ENCODE assay signal across 22 cellular contexts in the genomic region with DNA sequence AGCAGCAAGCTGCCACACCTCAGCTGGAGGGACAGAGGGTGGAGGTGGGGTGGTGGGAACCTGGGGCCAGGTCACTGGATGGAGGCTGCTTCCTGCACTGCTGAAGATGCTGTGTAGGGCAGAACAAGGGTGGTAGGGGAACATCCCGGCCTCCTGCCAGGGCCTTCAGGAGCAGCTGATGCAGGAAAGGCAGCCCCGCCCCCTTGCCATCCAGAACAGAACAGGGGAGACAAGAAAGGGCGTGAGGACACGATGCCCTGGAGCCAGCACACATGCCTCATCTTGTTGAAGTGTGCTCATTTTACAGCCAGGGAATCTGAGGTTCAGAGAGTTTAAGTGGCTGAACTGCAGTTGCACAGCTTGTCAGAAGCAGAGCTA. TPM values are rescaled to one million over a fixed set of nuclear protein-coding genes. Genes with fewer than 3 reads are reported as not detected.
DNase-seq lines count a peak whose midpoint lies in the region; ATAC-seq and TF ChIP-seq lines count a peak whose summit lies in the region.
"Had no signal": no experiment of that assay in that cellular context is flagged by ENCODE, and none has a peak within 500 bp of the region (broad histone marks: within the 10 kb centered on the region; RNA-seq: fewer than 3 reads in every experiment).

No MANE protein-coding gene starts in this region.

- no peaks in the 10 kb centered on the region for H3K4me1 Mint-ChIP-seq in activated naive CD8-positive, alpha-beta T cell treated with anti-CD3 and anti-CD28 coated beads for 36 hours
- H3K4me1 Mint-ChIP-seq: IgD-negative memory B cell had no signal

- peak; percentile 10 for DNase-seq in DMS79 (lab: John Stamatoyannopoulos, UW)
- DNase-seq in NCI-H1105 (lab: John Stamatoyannopoulos, UW), result peak; percentile 33
- DNase-seq in epithelial cell of esophagus (ENCODE audit: low read depth), result peak; percentile 29
- DNase-seq in osteoblast (ENCODE audit: insufficient read length, low spot score, missing footprints), result peak; percentile 27
- DNase-seq in SW 1271 (lab: John Stamatoyannopoulos, UW), result no peak
- DNase-seq in activated T-cell treated with anti-CD3 and anti-CD28 coated beads, Interleukin-2, amount 50 U/mL, for 48 hours, result no peak
- no peak for DNase-seq in activated naive CD8-positive, alpha-beta T cell treated with anti-CD3 and anti-CD28 coated beads for 36 hours
- DNase-seq: CD4-positive, alpha-beta memory T cell; DMS 273 treated with DMSO at 0.1 percent for 48 hours; GOT3; NCI-H1048; NCI-H1436; NCI-H187 treated with DMSO at 0.1 percent for 48 hours; NCI-H524 treated with DMSO at 0.1 percent for 48 hours; NK-92 treated with Interleukin-12 subunit alpha and Interleukin-12 subunit beta, amount 100 ng/mL, for 24 hours; T-helper 1 cell had no signal

- peaks cover 3% of the 10 kb centered on the region for H3K27me3 Mint-ChIP-seq in activated naive CD8-positive, alpha-beta T cell treated with anti-CD3 and anti-CD28 coated beads for 36 hours

- H3K27ac ChIP-seq in osteoblast (ENCODE audit: low read depth, low read length), result no peak overlapping the region
- H3K27ac ChIP-seq: KMS-11, PC-9 had no signal

- H3K27ac Mint-ChIP-seq in activated naive CD8-positive, alpha-beta T cell treated with anti-CD3 and anti-CD28 coated beads for 36 hours, result no peak overlapping the region
- H3K27ac Mint-ChIP-seq: CD4-positive, alpha-beta memory T cell; IgD-negative memory B cell had no signal

- H3K4me3 ChIP-seq in epithelial cell of esophagus (ENCODE audit: low read length) (no peak overlapping the region), osteoblast (ENCODE audit: insufficient read depth, low read length) (no peak overlapping the region)
- H3K4me3 ChIP-seq: PC-9 had no signal

- TF ChIP-seq CTCF in epithelial cell of esophagus (IDR thresholded peaks at IDR 0.05; ENCODE audit: insufficient read depth, low read depth, low read length, missing control alignments), result no peak
- no peak for TF ChIP-seq CTCF in osteoblast (IDR thresholded peaks at IDR 0.05; ENCODE audit: extremely low read depth, low read depth, low read length)

- no peaks in the 10 kb centered on the region for H4K20me1 ChIP-seq in osteoblast (ENCODE audit: insufficient read depth, low read length)

- H3K27me3 ChIP-seq in osteoblast (ENCODE audit: insufficient read depth, low read length), result no peaks in the 10 kb centered on the region

- H3K36me3 Mint-ChIP-seq in activated naive CD8-positive, alpha-beta T cell treated with anti-CD3 and anti-CD28 coated beads for 36 hours, result no peaks in the 10 kb centered on the region
- H3K36me3 Mint-ChIP-seq: CD4-positive, alpha-beta memory T cell; IgD-negative memory B cell had no signal

- no peaks in the 10 kb centered on the region for H3K36me3 ChIP-seq in osteoblast (ENCODE audit: insufficient read depth, low read length)

- TF ChIP-seq POLR2A in GM18505 (IDR thresholded peaks at IDR 0.05; ENCODE audit: borderline replicate concordance, extremely low read depth, insufficient read depth, insufficient read length), result no peak

- no peak overlapping the region for H3K4me3 Mint-ChIP-seq in activated naive CD8-positive, alpha-beta T cell treated with anti-CD3 and anti-CD28 coated beads for 36 hours
- H3K4me3 Mint-ChIP-seq: CD4-positive, alpha-beta memory T cell; IgD-negative memory B cell had no signal

- no peak overlapping the region for H3K4me2 ChIP-seq in osteoblast (ENCODE audit: insufficient read depth, low read length)
- H3K4me2 ChIP-seq: KMS-11, PC-9 had no signal

- H3K9me3 Mint-ChIP-seq in activated naive CD8-positive, alpha-beta T cell treated with anti-CD3 and anti-CD28 coated beads for 36 hours, result no peaks in the 10 kb centered on the region
- H3K9me3 Mint-ChIP-seq: CD4-positive, alpha-beta memory T cell; IgD-negative memory B cell had no signal

- H3K79me2 ChIP-seq in osteoblast (ENCODE audit: insufficient read depth, low read length), result no peaks in the 10 kb centered on the region

- H3K4me1 ChIP-seq in osteoblast (ENCODE audit: insufficient read depth, low read length), result no peaks in the 10 kb centered on the region
- H3K4me1 ChIP-seq: Caco-2 had no signal

- H2AFZ ChIP-seq in osteoblast (ENCODE audit: low read length), result no peak overlapping the region
- H2AFZ ChIP-seq: PC-9 had no signal

- no peak for ATAC-seq in GM18505 (IDR thresholded peaks at IDR 0.05; ENCODE audit: unreplicated experiment)

- H3K9me3 ChIP-seq in osteoblast (ENCODE audit: low read depth, low read length), result no peaks in the 10 kb centered on the region

RNA-seq across cellular contexts. Expression of gene PHACTR3, which starts 43.1 kb away (rescaled TPM):
- total RNA-seq in osteoblast, result not detected in 2 replicates
- not detected for total RNA-seq in activated naive CD8-positive, alpha-beta T cell treated with anti-CD3 and anti-CD28 coated beads for 36 hours
- total RNA-seq: CD4-positive, alpha-beta memory T cell; SK-MEL-5 had no signal

Comparison
In these comparisons a context has a peak if more than half of its experiments do, and no peak if none do; other contexts are left out.
1. DNase-seq: peak in DMS79 (single experiment), NCI-H1105 (single experiment), epithelial cell of esophagus (single experiment) and osteoblast (single experiment); none in SW 1271 (0 of 2), activated T-cell treated with anti-CD3 and anti-CD28 coated beads, Interleukin-2, amount 50 U/mL, for 48 hours (0 of 2) and activated naive CD8-positive, alpha-beta T cell treated with anti-CD3 and anti-CD28 coated beads for 36 hours (single experiment).